ENCODE assay signal across 9 cellular contexts in genomic region chr16:67537270-67537635, GRCh38. TPM values are rescaled to one million over a fixed set of nuclear protein-coding genes. Genes with fewer than 3 reads are reported as not detected.
DNase-seq lines count a peak whose midpoint lies in the region; ATAC-seq and TF ChIP-seq lines count a peak whose summit lies in the region.
"Had no signal": no experiment of that assay in that cellular context is flagged by ENCODE, and none has a peak within 500 bp of the region (broad histone marks: within the 10 kb centered on the region; RNA-seq: fewer than 3 reads in every experiment).

No MANE protein-coding gene starts in this region.

- H2AK5ac ChIP-seq in IMR-90 (ENCODE audit: low read depth, low read length): peak overlapping the region; percentile 33

- H2AFZ ChIP-seq in IMR-90 (replicated peaks; ENCODE audit: low read length, poor library complexity) (peak overlapping the region; percentile 87), fibroblast of lung (ENCODE audit: low read length) (no peak overlapping the region)

- H3K9me3 ChIP-seq in IMR-90 (ENCODE audit: control insufficient read depth, insufficient read depth, low read length): no peaks in the 10 kb centered on the region
- H3K9me3 ChIP-seq in fibroblast of lung (ENCODE audit: control insufficient read depth, insufficient read depth, low read depth, low read length): no peaks in the 10 kb centered on the region
- no peaks in the 10 kb centered on the region for H3K9me3 ChIP-seq in aorta (ENCODE audit: control insufficient read depth, low read length)

- H2BK20ac ChIP-seq in IMR-90 (ENCODE audit: low read depth, low read length): no peak overlapping the region

- H3K4me1 ChIP-seq in IMR-90 (ENCODE audit: control insufficient read depth, insufficient read depth, low read length) (peaks cover 12% of the 10 kb centered on the region), fibroblast of lung (ENCODE audit: control insufficient read depth, extremely low read depth, insufficient read depth, low read length) (peaks cover 8% of the 10 kb centered on the region), aorta (ENCODE audit: control insufficient read depth in 1 of 2, insufficient read depth in 2 of 2, low read length in 2 of 2) (no peaks in the 10 kb centered on the region)

- intact Hi-C loops in IMR-90 (cut with micrococcal nuclease): no loop called here
- intact Hi-C loops in aorta (cut with DNase I): no loop called here

- in situ Hi-C loops in IMR-90 (cut with MboI; ENCODE audit: low sequenced_read_pairs): loop anchor here (25.0 kb wide), 1 partner anchor 400 kb away; the partner anchor contains the start of genes CTRL, LCAT and PSMB10

- H3K27me3 ChIP-seq in IMR-90 (ENCODE audit: control insufficient read depth, insufficient read depth, low read length) (no peaks in the 10 kb centered on the region), fibroblast of lung (ENCODE audit: control insufficient read depth, insufficient read depth, low read length) (no peaks in the 10 kb centered on the region), aorta (ENCODE audit: control insufficient read depth in 1 of 2, insufficient read depth in 2 of 2, low read length in 1 of 2) (no peaks in the 10 kb centered on the region)

- no peak overlapping the region for H2BK120ac ChIP-seq in IMR-90 (ENCODE audit: low read depth, low read length)

- DNase-seq in IMR-90 (peak; percentile 36), fibroblast of lung (ENCODE audit: low read depth in 2 of 2) (peak; percentile 37 to 56), aorta (peak; percentile 87 to 93), NCI-H1436 (lab: John Stamatoyannopoulos, UW) (no peak), MV-4-11 (lab: John Stamatoyannopoulos, UW) (no peak)
- peak; percentile 59 to 72 for DNase-seq in activated T-cell treated with anti-CD3 and anti-CD28 coated beads, Interleukin-2, amount 50 U/mL, for 48 hours
- DNase-seq in naive thymus-derived CD8-positive, alpha-beta T cell: peak in 5 of 10 donors; percentile 36 to 54 (median 40)

- peak; percentile 67; the same call in 1 of the 2 replicates for TF ChIP-seq POLR2A in IMR-90 (IDR thresholded peaks at IDR 0.05; ENCODE audit: low read depth, low read length)

- peak overlapping the region; percentile 1 for H2BK5ac ChIP-seq in IMR-90 (ENCODE audit: low read depth, low read length, poor library complexity, severe bottlenecking)

- POLR2A ChIA-PET in IMR-90 (lab: Charles Lee; ENCODE audit: unreplicated experiment): no interaction called here
- POLR2A ChIA-PET in naive thymus-derived CD8-positive, alpha-beta T cell (lab: Charles Lee): interaction anchor here (0.7 to 14.2 kb wide), 15 partner anchors 9 to 549 kb away, joined by 3 to 485 read pairs (median 8); partner anchors contain the start of genes ACD, ATP6V0D1, C16orf86 and CARMIL2

- H3K23ac ChIP-seq in IMR-90 (ENCODE audit: low read depth, low read length): no peak overlapping the region; the same call in 1 of the 2 replicates

- H3K4me3 Mint-ChIP-seq in naive thymus-derived CD8-positive, alpha-beta T cell: peak overlapping the region; percentile 74 to 91 (median 85)

- WGBS in IMR-90 (ENCODE audit: extremely low coverage in 2 of 2, insufficient read length in 1 of 2), 2 experiments: 0% methylated on average over 7 of the region's 32 CpGs; no CpG with 5 or more reads in 1 of the 2 experiments
- WGBS in aorta, 2 donors: 0 to 1% methylated on average over 25 to 32 of the region's 32 CpGs

- H3K79me1 ChIP-seq in IMR-90 (ENCODE audit: low read depth in 1 of 2, low read length in 2 of 2): peaks cover 30 to 92% of the 10 kb centered on the region in 2 experiments

- H3K4me2 ChIP-seq in IMR-90 (ENCODE audit: low read depth, low read length) (peak overlapping the region; percentile 81), fibroblast of lung (ENCODE audit: extremely low read depth, insufficient read depth, low read length) (peak overlapping the region; percentile 92)

- peaks cover 14% of the 10 kb centered on the region for H3K79me2 ChIP-seq in fibroblast of lung (ENCODE audit: control insufficient read depth, insufficient read depth, low read length)

- peaks cover 29% of the 10 kb centered on the region for H3K9me1 ChIP-seq in IMR-90 (ENCODE audit: insufficient read depth, low read length)

- H3K14ac ChIP-seq in IMR-90 (replicated peaks; ENCODE audit: low read depth, low read length): peak overlapping the region; percentile 59; the same call in 1 of the 2 replicates

- H4K20me1 ChIP-seq in IMR-90 (ENCODE audit: insufficient read depth, low read length) (peaks cover 94% of the 10 kb centered on the region), fibroblast of lung (ENCODE audit: control insufficient read depth, extremely low read depth, insufficient read depth, low read length) (no peaks in the 10 kb centered on the region)

- no peaks in the 10 kb centered on the region for H3K27me3 Mint-ChIP-seq in naive thymus-derived CD8-positive, alpha-beta T cell

- no peak for TF ChIP-seq RAD21 in IMR-90 (IDR thresholded peaks at IDR 0.05; ENCODE audit: low read length)

- peak overlapping the region; percentile 54 for H3K9ac ChIP-seq in IMR-90 (ENCODE audit: low read depth, low read length)
- H3K9ac ChIP-seq in fibroblast of lung (ENCODE audit: insufficient read depth, low read length): peak overlapping the region; percentile 68

- BruUV-seq in IMR-90 (replicated peaks; lab: Mats Ljungman, UMichigan): no TSS peak

- dilution Hi-C loops in IMR-90 (cut with HindIII; ENCODE audit: low sequenced_read_pairs, unreplicated experiment): no loop called here

- no peak overlapping the region; the same call in 1 of the 2 replicates for H3K18ac ChIP-seq in IMR-90 (ENCODE audit: low read depth, low read length)

- H3K4me1 Mint-ChIP-seq in naive thymus-derived CD8-positive, alpha-beta T cell: peaks cover 36 to 64% (median 46%) of the 10 kb centered on the region in 4 donors

- H3K4me3 ChIP-seq in GM08714 (ENCODE audit: low read length): peak overlapping the region; percentile 75; the same call in 1 of the 2 replicates
- peak overlapping the region; percentile 51 for H3K4me3 ChIP-seq in IMR-90 (ENCODE audit: insufficient read depth, low read depth, low read length)
- H3K4me3 ChIP-seq in fibroblast of lung (replicated peaks in 1 of 4; ENCODE audit: control extremely low read depth in 1 of 4, insufficient read depth in 1 of 4, low read depth in 3 of 4, low read length in 4 of 4): peak overlapping the region; percentile 61 to 79 (median 68)
- peak overlapping the region; percentile 4 to 66 for H3K4me3 ChIP-seq in aorta (ENCODE audit: low read length in 2 of 2)

- H3K27ac ChIP-seq in IMR-90 (ENCODE audit: insufficient read depth, low read length): peak overlapping the region; percentile 41; the same call in 1 of the 2 replicates
- peak overlapping the region; percentile 52 for H3K27ac ChIP-seq in fibroblast of lung (ENCODE audit: insufficient read depth, low read length)
- no peak overlapping the region for H3K27ac ChIP-seq in aorta (ENCODE audit: low read depth in 1 of 2, low read length in 2 of 2)

- peak overlapping the region; percentile 28; the same call in 1 of the 2 replicates for H3K56ac ChIP-seq in IMR-90 (ENCODE audit: extremely low read depth, insufficient read depth, low read length)

- H4K91ac ChIP-seq in IMR-90 (ENCODE audit: insufficient read depth, low read depth, low read length): no peak overlapping the region; the same call in 1 of the 2 replicates

- H2BK15ac ChIP-seq in IMR-90 (ENCODE audit: low read depth, low read length): no peak overlapping the region

- H4K5ac ChIP-seq in IMR-90 (ENCODE audit: low read depth, low read length): no peak overlapping the region

- H3K36me3 ChIP-seq in IMR-90 (ENCODE audit: control insufficient read depth, insufficient read depth, low read length) (peaks cover 36% of the 10 kb centered on the region), fibroblast of lung (ENCODE audit: control insufficient read depth, insufficient read depth, low read length) (peaks cover 16% of the 10 kb centered on the region), aorta (ENCODE audit: control insufficient read depth in 1 of 2, insufficient read depth in 2 of 2, low read length in 1 of 2) (no peaks in the 10 kb centered on the region)

- H3K9me3 Mint-ChIP-seq in naive thymus-derived CD8-positive, alpha-beta T cell: no peaks in the 10 kb centered on the region

- peak overlapping the region; percentile 97 for H2AK9ac ChIP-seq in IMR-90 (replicated peaks; ENCODE audit: low read depth, low read length, poor library complexity)

- CTCF ChIA-PET in IMR-90 (lab: Yijun Ruan, JAX): interaction anchor here (1.8 kb wide), 1 partner anchor 16 kb away, joined by 4 read pairs; no protein-coding TSS in a partner anchor

- H3K4ac ChIP-seq in IMR-90 (ENCODE audit: low read depth, low read length): peak overlapping the region; percentile 75

- TF ChIP-seq CTCF in IMR-90 (conservative IDR thresholded peaks at IDR 0.05; ENCODE audit: low read depth, low read length): no peak
- TF ChIP-seq CTCF in fibroblast of lung (conservative IDR thresholded peaks at IDR 0.05 in 1 of 2, IDR thresholded peaks at IDR 0.05 in 1 of 2; ENCODE audit: low read depth in 1 of 2, low read length in 2 of 2): no peak

- peak overlapping the region; percentile 30 to 61; a peak in 2 of 4 replicates for H4K8ac ChIP-seq in IMR-90 (ENCODE audit: low read depth in 2 of 2, low read length in 2 of 2)

- peaks cover 0 to 6% (median 0%) of the 10 kb centered on the region in 3 donors for H3K36me3 Mint-ChIP-seq in naive thymus-derived CD8-positive, alpha-beta T cell

- peak overlapping the region; percentile 52 to 92 (median 84) for H3K27ac Mint-ChIP-seq in naive thymus-derived CD8-positive, alpha-beta T cell

- ATAC-seq in IMR-90 (ENCODE audit: low read depth): peak; percentile 77
- ATAC-seq in naive thymus-derived CD8-positive, alpha-beta T cell: peak; percentile 44 to 47
- ATAC-seq in aorta (ENCODE audit: low FRiP score): peak; percentile 83

RNA-seq across cellular contexts. Expression of gene RIPOR1, which starts 8.6 kb away (rescaled TPM):
- total RNA-seq in IMR-90 (2012; rRNA removed): 9.5 and 15.8 TPM in 2 replicates
- 33.0 and 41.3 TPM in 2 replicates for polyA plus RNA-seq in IMR-90 (2012; rRNA removed)
- 26.4 and 33.2 TPM in 2 replicates for polyA plus RNA-seq in IMR-90 (2012; cell fraction: cytosol; rRNA removed)
- polyA plus RNA-seq in IMR-90 (2012; cell fraction: nucleus; rRNA removed; ENCODE audit: low replicate concordance): 96.6 and 172 TPM in 2 replicates
- 19.5 and 26.6 TPM in 2 replicates for total RNA-seq in fibroblast of lung
- 13.7 and 16.0 TPM in 2 replicates for polyA plus RNA-seq in fibroblast of lung
- 36.7 and 38.7 TPM in 2 replicates for polyA plus RNA-seq in fibroblast of lung (2012)
- 68.6 and 87.4 TPM in 2 replicates for polyA minus RNA-seq in fibroblast of lung (ENCODE audit: low replicate concordance)
- 10 to 100 TPM; 50.1 to 57.2 TPM for total RNA-seq in naive thymus-derived CD8-positive, alpha-beta T cell
- polyA plus RNA-seq in naive thymus-derived CD8-positive, alpha-beta T cell: 1 to 10 TPM; 1.5 to 3.0 (median 2.3) TPM
- 100 to 1,000 TPM; 105 to 120 TPM for total RNA-seq in aorta
- 10 to 100 TPM; 22.7 to 65.5 TPM for polyA plus RNA-seq in aorta

RNA-seq across cellular contexts. Expression of gene CTCF, which starts 25.1 kb away (rescaled TPM):
- total RNA-seq in IMR-90 (2012; rRNA removed) (22.8 and 26.4 TPM in 2 replicates), fibroblast of lung (20.0 and 21.1 TPM in 2 replicates), aorta (10 to 100 TPM; 28.5 to 35.8 TPM)
- polyA plus RNA-seq in IMR-90 (2012; rRNA removed) (16.1 and 16.7 TPM in 2 replicates), fibroblast of lung (20.9 and 32.6 TPM in 2 replicates), aorta (10 to 100 TPM; 16.5 to 25.8 TPM)
- 5.6 and 8.3 TPM in 2 replicates for polyA plus RNA-seq in IMR-90 (2012; cell fraction: cytosol; rRNA removed)
- 5.5 and 15.8 TPM in 2 replicates for polyA plus RNA-seq in IMR-90 (2012; cell fraction: nucleus; rRNA removed; ENCODE audit: low replicate concordance)
- 16.8 and 24.3 TPM in 2 replicates for polyA plus RNA-seq in fibroblast of lung (2012)
- polyA minus RNA-seq in fibroblast of lung (ENCODE audit: low replicate concordance): 18.8 and 27.5 TPM in 2 replicates
- 10 to 100 TPM; 67.5 to 67.6 TPM for total RNA-seq in naive thymus-derived CD8-positive, alpha-beta T cell
- polyA plus RNA-seq in naive thymus-derived CD8-positive, alpha-beta T cell: 10 to 100 TPM; 37.1 to 61.1 (median 51.9) TPM

RNA-seq across cellular contexts. Expression of gene AGRP, which starts 53.9 kb away (rescaled TPM):
- total RNA-seq in IMR-90 (2012; rRNA removed) (not detected in 2 replicates), fibroblast of lung (not detected in 2 replicates), aorta (not detected)
- polyA plus RNA-seq in IMR-90 (2012; rRNA removed) (not detected in 2 replicates), fibroblast of lung (not detected in 2 replicates), aorta (1 to 10 TPM in 1 of 2 donors, not detected in 1; 1.5 TPM)
- polyA plus RNA-seq in IMR-90 (2012; cell fraction: cytosol; rRNA removed): not detected in 2 replicates
- not detected in 2 replicates for polyA plus RNA-seq in IMR-90 (2012; cell fraction: nucleus; rRNA removed; ENCODE audit: low replicate concordance)
- not detected in 2 replicates for polyA plus RNA-seq in fibroblast of lung (2012)
- not detected in 2 replicates for polyA minus RNA-seq in fibroblast of lung (ENCODE audit: low replicate concordance)
- not detected for total RNA-seq in naive thymus-derived CD8-positive, alpha-beta T cell
- not detected for polyA plus RNA-seq in naive thymus-derived CD8-positive, alpha-beta T cell
- total RNA-seq: NCI-H460 had no signal

RNA-seq across cellular contexts. Expression of gene ATP6V0D1, which starts 56.3 kb away (rescaled TPM):
- 112 and 128 TPM in 2 replicates for total RNA-seq in IMR-90 (2012; rRNA removed)
- polyA plus RNA-seq in IMR-90 (2012; rRNA removed): 123 and 124 TPM in 2 replicates
- polyA plus RNA-seq in IMR-90 (2012; cell fraction: cytosol; rRNA removed): 207 and 212 TPM in 2 replicates
- polyA plus RNA-seq in IMR-90 (2012; cell fraction: nucleus; rRNA removed; ENCODE audit: low replicate concordance): 94.6 and 127 TPM in 2 replicates
- 68.1 and 91.2 TPM in 2 replicates for total RNA-seq in fibroblast of lung
- 183 and 230 TPM in 2 replicates for polyA plus RNA-seq in fibroblast of lung
- polyA plus RNA-seq in fibroblast of lung (2012): 128 and 158 TPM in 2 replicates
- 647 and 705 TPM in 2 replicates for polyA minus RNA-seq in fibroblast of lung (ENCODE audit: low replicate concordance)
- total RNA-seq in naive thymus-derived CD8-positive, alpha-beta T cell: 10 to 100 TPM; 33.3 to 35.1 TPM
- polyA plus RNA-seq in naive thymus-derived CD8-positive, alpha-beta T cell: 10 to 100 TPM; 74.7 to 89.6 (median 77.5) TPM
- 10 to 100 TPM; 58.7 to 62.0 TPM for total RNA-seq in aorta
- polyA plus RNA-seq in aorta: 10 to 100 TPM; 52.0 to 88.0 TPM

Comparison
In these comparisons a context has a peak if more than half of its experiments do, and no peak if none do; other contexts are left out.
1. DNase-seq: peak in IMR-90 (single experiment), activated T-cell treated with anti-CD3 and anti-CD28 coated beads, Interleukin-2, amount 50 U/mL, for 48 hours (2 of 2), fibroblast of lung (2 of 2) and aorta (2 of 2); none in NCI-H1436 (single experiment) and MV-4-11 (single experiment).
2. H3K27ac ChIP-seq: peak in IMR-90 (single experiment) and fibroblast of lung (single experiment); none in aorta (0 of 2).
3. Peak in every context shown above with its lines, with median percentiles within 50 percentile points of each other: H3K4me3 ChIP-seq and ATAC-seq.